Comparison of ENCODE assay signal across 21 cellular contexts in genomic region chr12:110337912-110338710, GRCh38. TPM values are rescaled to one million over a fixed set of nuclear protein-coding genes. Genes with fewer than 3 reads are reported as not detected.
DNase-seq lines count a peak whose midpoint lies in the region; ATAC-seq and TF ChIP-seq lines count a peak whose summit lies in the region.
"Had no signal": no experiment of that assay in that cellular context is flagged by ENCODE, and none has a peak within 500 bp of the region (broad histone marks: within the 10 kb centered on the region; RNA-seq: fewer than 3 reads in every experiment).

No MANE protein-coding gene starts in this region.

- H3K36me3 ChIP-seq in mammary epithelial cell (ENCODE audit: insufficient read depth, low read length) (peaks cover 73% of the 10 kb centered on the region), OCI-LY3 (replicated peaks; ENCODE audit: low read depth, low read length) (peaks cover 92% of the 10 kb centered on the region), esophagus (ENCODE audit: control insufficient read depth in 2 of 2, insufficient read depth in 2 of 2, low read length in 1 of 2) (peaks cover 23 to 46% of the 10 kb centered on the region in 2 donors), Caco-2 (ENCODE audit: control insufficient read depth, insufficient read depth, low read length) (peaks cover 12% of the 10 kb centered on the region)

- intact Hi-C loops in MCF 10A (cut with micrococcal nuclease): loop anchor here (2.0 kb wide), 2 partner anchors 57 to 237 kb away; partner anchors contain the start of gene ATP2A2
- intact Hi-C loops in mammary epithelial cell (cut with micrococcal nuclease): no loop called here
- intact Hi-C loops in sciatic nerve (cut with DNase I): no loop called here
- intact Hi-C loops in Caco-2 (cut with micrococcal nuclease; ENCODE audit: unreplicated experiment): no loop called here

- H3K79me2 ChIP-seq in mammary epithelial cell (ENCODE audit: insufficient read depth, low read length): peaks cover 79% of the 10 kb centered on the region
- H3K79me2 ChIP-seq in OCI-LY3 (ENCODE audit: low read length): peaks cover 38% of the 10 kb centered on the region

- 98% methylated on average over 11 of the region's 11 CpGs for WGBS in mammary epithelial cell (ENCODE audit: low coverage, missing lambda C conversion rate)
- WGBS in esophagus, 2 donors: 88% methylated on average over 11 of the region's 11 CpGs

- BruUV-seq in MCF 10A (replicated peaks; lab: Mats Ljungman, UMichigan): no TSS peak
- no TSS peak for BruUV-seq in mammary epithelial cell (replicated peaks; lab: Mats Ljungman, UMichigan)
- BruUV-seq in Caco-2 (replicated peaks; lab: Mats Ljungman, UMichigan): no TSS peak

- ATAC-seq in sciatic nerve: no peak
- ATAC-seq: activated CD8-positive, alpha-beta T cell treated with anti-CD3 and anti-CD28 coated beads for 36 hours; Right ventricle myocardium inferior had no signal

- H3K36me3 Mint-ChIP-seq in MCF 10A (ENCODE audit: insufficient read depth, unreplicated experiment) (peaks cover 98% of the 10 kb centered on the region), type B pancreatic cell (peaks cover 55% of the 10 kb centered on the region), Caco-2 (ENCODE audit: insufficient read depth, unreplicated experiment) (peaks cover 99% of the 10 kb centered on the region)

- H3K27me3 ChIP-seq in mammary epithelial cell (ENCODE audit: insufficient read depth, low read length) (no peaks in the 10 kb centered on the region), OCI-LY3 (ENCODE audit: low read depth, low read length) (no peaks in the 10 kb centered on the region), esophagus (ENCODE audit: control insufficient read depth in 1 of 2, insufficient read depth in 2 of 2, low read length in 2 of 2) (no peaks in the 10 kb centered on the region), Caco-2 (replicated peaks; ENCODE audit: control insufficient read depth, insufficient read depth, low read length) (no peaks in the 10 kb centered on the region)
- H3K27me3 ChIP-seq: thyroid gland had no signal

- H3K4me2 ChIP-seq in mammary epithelial cell (ENCODE audit: insufficient read depth, low read depth, low read length): no peak overlapping the region
- 0 out of 2 replicates have a peak overlapping the region, but pooled peaks have one; percentile 11 for H3K4me2 ChIP-seq in OCI-LY3 (ENCODE audit: low read length)
- H3K4me2 ChIP-seq: smooth muscle cell had no signal

- CTCF ChIA-PET in MCF 10A (lab: Yijun Ruan, JAX) (interaction anchor here (0.6 to 1.6 kb wide), 6 partner anchors 9 to 1023 kb away, joined by 3 to 4 read pairs (median 3); no protein-coding TSS in a partner anchor), mammary epithelial cell (lab: Charles Lee; ENCODE audit: low non-redundant PET) (no interaction called here), Caco-2 (lab: Charles Lee) (no interaction called here)

- in situ Hi-C loops in mammary epithelial cell (cut with MboI; ENCODE audit: low sequenced_read_pairs in 2 of 2): no loop called here

- no peaks in the 10 kb centered on the region for H3K9me3 ChIP-seq in mammary epithelial cell (replicated peaks; ENCODE audit: insufficient read depth, low read length)
- H3K9me3 ChIP-seq in OCI-LY3 (ENCODE audit: insufficient read depth, low read length): no peaks in the 10 kb centered on the region
- H3K9me3 ChIP-seq in esophagus (ENCODE audit: control insufficient read depth in 2 of 2, insufficient read depth in 1 of 2, low read depth in 1 of 2, low read length in 1 of 2): no peaks in the 10 kb centered on the region
- no peaks in the 10 kb centered on the region for H3K9me3 ChIP-seq in Caco-2
- H3K9me3 ChIP-seq: thyroid gland had no signal

- H3K4me3 ChIP-seq in mammary epithelial cell (replicated peaks in 1 of 3; ENCODE audit: insufficient read depth in 1 of 3, low read depth in 2 of 3, low read length in 3 of 3) (no peak overlapping the region), OCI-LY3 (ENCODE audit: low read length) (no peak overlapping the region), esophagus (ENCODE audit: low read depth in 1 of 2, low read length in 2 of 2) (no peak overlapping the region), Caco-2 (ENCODE audit: low read depth, low read length) (no peak overlapping the region)
- H3K4me3 ChIP-seq: smooth muscle cell, thyroid gland had no signal

- TF ChIP-seq CTCF in MCF 10A (IDR thresholded peaks at IDR 0.05; ENCODE audit: unreplicated experiment): no peak
- TF ChIP-seq CTCF in mammary epithelial cell (conservative IDR thresholded peaks at IDR 0.05 in 1 of 2, IDR thresholded peaks at IDR 0.05 in 1 of 2; ENCODE audit: extremely low read depth in 1 of 2, insufficient read depth in 1 of 2, low read depth in 1 of 2, low read length in 2 of 2): no peak
- no peak for TF ChIP-seq CTCF in OCI-LY3 (IDR thresholded peaks at IDR 0.05; ENCODE audit: low read depth, low read length)
- no peak for TF ChIP-seq CTCF in type B pancreatic cell (conservative IDR thresholded peaks at IDR 0.05)
- TF ChIP-seq CTCF in Caco-2 (IDR thresholded peaks at IDR 0.05; ENCODE audit: insufficient read depth in 1 of 2, low read depth in 1 of 2, low read length in 1 of 2, severe bottlenecking in 1 of 2, unreplicated experiment in 1 of 2): no peak

- no peaks in the 10 kb centered on the region for H3K9me3 Mint-ChIP-seq in MCF 10A (ENCODE audit: unreplicated experiment)
- H3K9me3 Mint-ChIP-seq in type B pancreatic cell: no peaks in the 10 kb centered on the region
- H3K9me3 Mint-ChIP-seq in Caco-2 (ENCODE audit: unreplicated experiment): no peaks in the 10 kb centered on the region
- H3K9me3 Mint-ChIP-seq: activated CD8-positive, alpha-beta T cell treated with anti-CD3 and anti-CD28 coated beads for 36 hours; naive thymus-derived CD8-positive, alpha-beta T cell had no signal

- POLR2A ChIA-PET in MCF 10A (lab: Yijun Ruan, JAX): interaction anchor here (0.6 to 1.3 kb wide), 4 partner anchors 13 to 180 kb away, joined by 3 read pairs; no protein-coding TSS in a partner anchor
- POLR2A ChIA-PET in Caco-2 (lab: Charles Lee): no interaction called here

- H3K27ac ChIP-seq in mammary epithelial cell (ENCODE audit: insufficient read depth, low read depth, low read length) (no peak overlapping the region), OCI-LY3 (ENCODE audit: low read length) (peak overlapping the region; percentile 53), esophagus (ENCODE audit: low read depth in 2 of 2, low read length in 1 of 2) (peak overlapping the region; percentile 76), caudate nucleus (ENCODE audit: low read depth, low read length) (no peak overlapping the region)

- H3K9ac ChIP-seq in mammary epithelial cell (ENCODE audit: insufficient read depth, low read length): no peak overlapping the region
- H3K9ac ChIP-seq in OCI-LY3 (ENCODE audit: low read length): no peak overlapping the region

- no peaks in the 10 kb centered on the region for H3K27me3 Mint-ChIP-seq in MCF 10A (ENCODE audit: insufficient read depth, unreplicated experiment)
- no peaks in the 10 kb centered on the region for H3K27me3 Mint-ChIP-seq in type B pancreatic cell
- H3K27me3 Mint-ChIP-seq in Caco-2 (ENCODE audit: insufficient read depth, unreplicated experiment): no peaks in the 10 kb centered on the region
- H3K27me3 Mint-ChIP-seq: activated CD8-positive, alpha-beta T cell treated with anti-CD3 and anti-CD28 coated beads for 36 hours; naive thymus-derived CD8-positive, alpha-beta T cell had no signal

- H4K20me1 ChIP-seq in mammary epithelial cell (ENCODE audit: insufficient read depth, low read length): no peaks in the 10 kb centered on the region
- peaks cover 20% of the 10 kb centered on the region; the same call in 1 of the 2 replicates for H4K20me1 ChIP-seq in OCI-LY3 (ENCODE audit: insufficient read depth, low read length)

- H3K27ac Mint-ChIP-seq in MCF 10A (ENCODE audit: low read depth, unreplicated experiment) (peak overlapping the region; percentile 47), type B pancreatic cell (peak overlapping the region; percentile 10), Caco-2 (ENCODE audit: unreplicated experiment) (no peak overlapping the region)
- H3K27ac Mint-ChIP-seq: activated CD8-positive, alpha-beta T cell treated with anti-CD3 and anti-CD28 coated beads for 36 hours had no signal

- DNase-seq in MCF 10A (ENCODE audit: unreplicated experiment) (no peak), mammary epithelial cell (no peak), type B pancreatic cell (ENCODE audit: extremely low spot score, unreplicated experiment) (no peak), sciatic nerve (ENCODE audit: low spot score) (no peak), caudate nucleus (lab: John Stamatoyannopoulos, UW) (no peak), Caco-2 (no peak)
- DNase-seq: activated CD8-positive, alpha-beta T cell treated with anti-CD3 and anti-CD28 coated beads for 36 hours; effector memory CD4-positive, alpha-beta T cell; IMR-90; MM.1S; naive thymus-derived CD8-positive, alpha-beta T cell; NCI-H187; NCI-H446 treated with DMSO at 0.1 percent for 48 hours; NK-92 treated with Interleukin-12 subunit alpha and Interleukin-12 subunit beta, amount 100 ng/mL, for 24 hours; posterior cingulate gyrus; stimulated activated CD8-positive, alpha-beta memory T cell treated with anti-CD3 and anti-CD28 coated beads, Interleukin-4, amount 100 ng/mL, for 48 hours; thyroid gland had no signal

- H3K4me1 Mint-ChIP-seq in MCF 10A (ENCODE audit: insufficient read depth, unreplicated experiment) (peaks cover 24% of the 10 kb centered on the region), type B pancreatic cell (ENCODE audit: unreplicated experiment) (no peaks in the 10 kb centered on the region), Caco-2 (ENCODE audit: low read depth, unreplicated experiment) (no peaks in the 10 kb centered on the region)

- peaks cover 21% of the 10 kb centered on the region for H3K4me1 ChIP-seq in mammary epithelial cell (ENCODE audit: insufficient read depth, low read length)
- peaks cover 15% of the 10 kb centered on the region for H3K4me1 ChIP-seq in OCI-LY3 (ENCODE audit: low read length)
- peaks cover 0 to 17% of the 10 kb centered on the region in 2 donors for H3K4me1 ChIP-seq in esophagus (ENCODE audit: control insufficient read depth in 2 of 2, insufficient read depth in 2 of 2, low read length in 1 of 2)
- no peaks in the 10 kb centered on the region for H3K4me1 ChIP-seq in Caco-2

- dilution Hi-C loops in mammary epithelial cell (cut with HindIII; ENCODE audit: low sequenced_read_pairs): no loop called here

- H3K4me3 Mint-ChIP-seq in MCF 10A (ENCODE audit: unreplicated experiment) (no peak overlapping the region), type B pancreatic cell (no peak overlapping the region), Caco-2 (ENCODE audit: unreplicated experiment) (no peak overlapping the region)
- H3K4me3 Mint-ChIP-seq: activated CD8-positive, alpha-beta T cell treated with anti-CD3 and anti-CD28 coated beads for 36 hours; naive thymus-derived CD8-positive, alpha-beta T cell had no signal

- no peak overlapping the region for H2AFZ ChIP-seq in mammary epithelial cell (ENCODE audit: low read depth, low read length)
- no peak overlapping the region for H2AFZ ChIP-seq in OCI-LY3 (ENCODE audit: low read depth, low read length)

RNA-seq across cellular contexts. Expression of gene ATP2A2, which starts 57.1 kb away (rescaled TPM):
- total RNA-seq in MCF 10A (2022): 272 and 308 TPM in 2 replicates
- total RNA-seq in mammary epithelial cell: 100 to 1,000 TPM; 311 to 337 TPM
- 156 TPM for polyA plus RNA-seq in mammary epithelial cell
- polyA minus RNA-seq in mammary epithelial cell: 444 TPM
- polyA plus RNA-seq in esophagus: 100 to 1,000 TPM in 1 of 2 donors, 10 to 100 TPM in 1; 40.7 to 102 TPM
- total RNA-seq in type B pancreatic cell (ENCODE audit: low replicate concordance): 163 and 203 TPM in 2 replicates
- total RNA-seq in sciatic nerve: 131 TPM
- 252 and 262 TPM in 2 replicates for total RNA-seq in Caco-2 (2022)

Comparison
In these comparisons a context has a peak if more than half of its experiments do, and no peak if none do; other contexts are left out.
1. H3K27ac ChIP-seq: peak in OCI-LY3 (single experiment) and esophagus (2 of 2); none in mammary epithelial cell (single experiment) and caudate nucleus (single experiment).